In genomic region chr9:35618854-35619799, GRCh38 we compare ENCODE assay signal across 8 cellular contexts. TPM values are rescaled to one million over a fixed set of nuclear protein-coding genes. Genes with fewer than 3 reads are reported as not detected.
DNase-seq lines count a peak whose midpoint lies in the region; ATAC-seq and TF ChIP-seq lines count a peak whose summit lies in the region.

No MANE protein-coding gene starts in this region.

- H3K36me3 ChIP-seq in CD4-positive, CD25-positive, alpha-beta regulatory T cell (ENCODE audit: control insufficient read depth, insufficient read depth, low read length) = no peaks in the 10 kb centered on the region

- no peaks in the 10 kb centered on the region for H3K9me3 ChIP-seq in CD4-positive, CD25-positive, alpha-beta regulatory T cell (ENCODE audit: control insufficient read depth in 2 of 2, low read length in 2 of 2)

- CTCF ChIA-PET in WTC11 (lab: Charles Lee) = interaction anchor here (0.9 to 2.0 kb wide), 4 partner anchors 9 to 27 kb away, joined by 3 to 13 read pairs (median 5); no protein-coding TSS in a partner anchor

- H3K9me3 Mint-ChIP-seq in CD4-positive, CD25-positive, alpha-beta regulatory T cell = peaks cover 0 to 2% (median 0%) of the 10 kb centered on the region in 7 donors
- H3K9me3 Mint-ChIP-seq in activated naive CD4-positive, alpha-beta T cell treated with anti-CD3 and anti-CD28 coated beads, Interleukin-2, amount 50 U/mL, for 24 hours = no peaks in the 10 kb centered on the region
- H3K9me3 Mint-ChIP-seq in stimulated activated naive B cell treated with anti-CD40 and anti-IgM and Interleukin-4, amounts not matched to agents 10 μg/mL and 1 μg/mL and 100 μg/mL, for 72 hours = no peaks in the 10 kb centered on the region
- no peaks in the 10 kb centered on the region for H3K9me3 Mint-ChIP-seq in WTC11

- no peaks in the 10 kb centered on the region for H3K27me3 ChIP-seq in CD4-positive, CD25-positive, alpha-beta regulatory T cell (ENCODE audit: control insufficient read depth, insufficient read depth, low read length)

- peak; percentile 29 to 35 for ATAC-seq in CD4-positive, CD25-positive, alpha-beta regulatory T cell (ENCODE audit: low read depth in 2 of 2)
- ATAC-seq in GM19395 (IDR thresholded peaks at IDR 0.05; ENCODE audit: unreplicated experiment) = peak; percentile 54
- peak; percentile 23 for ATAC-seq in HG03558 (IDR thresholded peaks at IDR 0.05; ENCODE audit: extremely low read depth, unreplicated experiment)
- peak; percentile 70 to 74 for ATAC-seq in stimulated activated naive B cell treated with anti-CD40 and anti-IgM and Interleukin-4, amounts not matched to agents 10 μg/mL and 1 μg/mL and 100 μg/mL, for 72 hours (replicated peaks)
- no peak for ATAC-seq in WTC11

- peak overlapping the region; percentile 32 to 91 (median 89) for H3K27ac Mint-ChIP-seq in CD4-positive, CD25-positive, alpha-beta regulatory T cell
- H3K27ac Mint-ChIP-seq in activated naive CD4-positive, alpha-beta T cell treated with anti-CD3 and anti-CD28 coated beads, Interleukin-2, amount 50 U/mL, for 24 hours = peak overlapping the region; percentile 55
- H3K27ac Mint-ChIP-seq in stimulated activated naive B cell treated with anti-CD40 and anti-IgM and Interleukin-4, amounts not matched to agents 10 μg/mL and 1 μg/mL and 100 μg/mL, for 72 hours = peak overlapping the region; percentile 99
- H3K27ac Mint-ChIP-seq in WTC11 = no peak overlapping the region

- peaks cover 4 to 44% (median 30%) of the 10 kb centered on the region in 4 donors for H3K4me1 Mint-ChIP-seq in CD4-positive, CD25-positive, alpha-beta regulatory T cell
- peaks cover 44% of the 10 kb centered on the region for H3K4me1 Mint-ChIP-seq in activated naive CD4-positive, alpha-beta T cell treated with anti-CD3 and anti-CD28 coated beads, Interleukin-2, amount 50 U/mL, for 24 hours
- H3K4me1 Mint-ChIP-seq in stimulated activated naive B cell treated with anti-CD40 and anti-IgM and Interleukin-4, amounts not matched to agents 10 μg/mL and 1 μg/mL and 100 μg/mL, for 72 hours = peaks cover 72 to 92% of the 10 kb centered on the region in 2 donors
- H3K4me1 Mint-ChIP-seq in WTC11 = peaks cover 9% of the 10 kb centered on the region

- H3K27ac ChIP-seq in CD4-positive, CD25-positive, alpha-beta regulatory T cell (ENCODE audit: insufficient read depth, low read length, poor library complexity, severe bottlenecking) = peak overlapping the region; percentile 47

- DNase-seq in CD4-positive, CD25-positive, alpha-beta regulatory T cell = peak in 1 of 3 donors; percentile 70
- peak; percentile 87 for DNase-seq in stimulated activated naive B cell treated with anti-CD40 and anti-IgM and Interleukin-4, amounts not matched to agents 10 μg/mL and 1 μg/mL and 100 μg/mL, for 72 hours
- DNase-seq in DMS53 (lab: John Stamatoyannopoulos, UW) (no peak), WTC11 (ENCODE audit: low spot score) (no peak), pons (ENCODE audit: low spot score) (no peak)

- no peaks in the 10 kb centered on the region for H3K27me3 Mint-ChIP-seq in CD4-positive, CD25-positive, alpha-beta regulatory T cell
- no peaks in the 10 kb centered on the region for H3K27me3 Mint-ChIP-seq in activated naive CD4-positive, alpha-beta T cell treated with anti-CD3 and anti-CD28 coated beads, Interleukin-2, amount 50 U/mL, for 24 hours
- H3K27me3 Mint-ChIP-seq in stimulated activated naive B cell treated with anti-CD40 and anti-IgM and Interleukin-4, amounts not matched to agents 10 μg/mL and 1 μg/mL and 100 μg/mL, for 72 hours = no peaks in the 10 kb centered on the region
- peaks cover 53% of the 10 kb centered on the region for H3K27me3 Mint-ChIP-seq in WTC11 (ENCODE audit: low read depth)

- peak overlapping the region; percentile 29 to 76 (median 48) for H3K4me3 Mint-ChIP-seq in CD4-positive, CD25-positive, alpha-beta regulatory T cell
- peak overlapping the region; percentile 19 for H3K4me3 Mint-ChIP-seq in activated naive CD4-positive, alpha-beta T cell treated with anti-CD3 and anti-CD28 coated beads, Interleukin-2, amount 50 U/mL, for 24 hours
- peak overlapping the region; percentile 91 to 96 for H3K4me3 Mint-ChIP-seq in stimulated activated naive B cell treated with anti-CD40 and anti-IgM and Interleukin-4, amounts not matched to agents 10 μg/mL and 1 μg/mL and 100 μg/mL, for 72 hours
- H3K4me3 Mint-ChIP-seq in WTC11 = no peak overlapping the region

- POLR2A ChIA-PET in WTC11 (lab: Charles Lee) = no interaction called here

- peak overlapping the region; percentile 16 for H3K4me3 ChIP-seq in CD4-positive, CD25-positive, alpha-beta regulatory T cell (ENCODE audit: low read depth, low read length)

- peaks cover 34% of the 10 kb centered on the region for H3K4me1 ChIP-seq in CD4-positive, CD25-positive, alpha-beta regulatory T cell (ENCODE audit: control insufficient read depth, insufficient read depth, low read length, poor library complexity, severe bottlenecking)

- H3K36me3 Mint-ChIP-seq in CD4-positive, CD25-positive, alpha-beta regulatory T cell = no peaks in the 10 kb centered on the region
- H3K36me3 Mint-ChIP-seq in activated naive CD4-positive, alpha-beta T cell treated with anti-CD3 and anti-CD28 coated beads, Interleukin-2, amount 50 U/mL, for 24 hours = no peaks in the 10 kb centered on the region
- H3K36me3 Mint-ChIP-seq in stimulated activated naive B cell treated with anti-CD40 and anti-IgM and Interleukin-4, amounts not matched to agents 10 μg/mL and 1 μg/mL and 100 μg/mL, for 72 hours = peaks cover 39 to 43% of the 10 kb centered on the region in 2 donors
- no peaks in the 10 kb centered on the region for H3K36me3 Mint-ChIP-seq in WTC11

- TF ChIP-seq CTCF in WTC11 (IDR thresholded peaks at IDR 0.05) = no peak

TF ChIP-seq in WTC11, 78 proteins besides CTCF, POLR2A, EP300 and RAD21 (continues in another document):
- TF ChIP-seq ZNF425 (CRISPR knock-in tag; conservative IDR thresholded peaks at IDR 0.05) = no peak
- TF ChIP-seq SMAD4 (CRISPR knock-in tag; IDR thresholded peaks at IDR 0.05) = no peak
- no peak for TF ChIP-seq RELA (CRISPR knock-in tag; IDR thresholded peaks at IDR 0.05; ENCODE audit: borderline replicate concordance)
- TF ChIP-seq PRRX2 (CRISPR knock-in tag; IDR thresholded peaks at IDR 0.05) = no peak
- TF ChIP-seq, protein P1, sequence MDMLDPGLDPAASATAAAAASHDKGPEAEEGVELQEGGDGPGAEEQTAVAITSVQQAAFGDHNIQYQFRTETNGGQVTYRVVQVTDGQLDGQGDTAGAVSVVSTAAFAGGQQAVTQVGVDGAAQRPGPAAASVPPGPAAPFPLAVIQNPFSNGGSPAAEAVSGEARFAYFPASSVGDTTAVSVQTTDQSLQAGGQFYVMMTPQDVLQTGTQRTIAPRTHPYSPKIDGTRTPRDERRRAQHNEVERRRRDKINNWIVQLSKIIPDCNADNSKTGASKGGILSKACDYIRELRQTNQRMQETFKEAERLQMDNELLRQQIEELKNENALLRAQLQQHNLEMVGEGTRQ (CRISPR knock-in tag; IDR thresholded peaks at IDR 0.05) = no peak
- no peak for TF ChIP-seq JAZF1 (CRISPR knock-in tag; IDR thresholded peaks at IDR 0.05)

RNA-seq across cellular contexts. Expression of gene CD72, which starts 0.9 kb away (rescaled TPM):
- 7.9 TPM for total RNA-seq in CD4-positive, CD25-positive, alpha-beta regulatory T cell
- polyA plus RNA-seq in CD4-positive, CD25-positive, alpha-beta regulatory T cell = 1 to 10 TPM; 1.0 to 4.0 (median 1.9) TPM
- 2.9 to 4.6 TPM (median 4.5 TPM) in 3 replicates for total RNA-seq in WTC11 (2021)

RNA-seq across cellular contexts. Expression of gene TESK1, which starts 14.1 kb away (rescaled TPM):
- total RNA-seq in CD4-positive, CD25-positive, alpha-beta regulatory T cell = 24.5 TPM
- 1 to 10 TPM; 3.9 to 5.7 (median 4.5) TPM for polyA plus RNA-seq in CD4-positive, CD25-positive, alpha-beta regulatory T cell
- 18.9 to 20.4 TPM (median 19.3 TPM) in 3 replicates for total RNA-seq in WTC11 (2021)

RNA-seq across cellular contexts. Expression of gene SIT1, which starts 31.6 kb away (rescaled TPM):
- total RNA-seq in CD4-positive, CD25-positive, alpha-beta regulatory T cell = 76.9 TPM
- polyA plus RNA-seq in CD4-positive, CD25-positive, alpha-beta regulatory T cell = 100 to 1,000 TPM; 239 to 346 (median 308) TPM
- total RNA-seq in WTC11 (2021) = 4.1 to 7.2 TPM (median 5.4 TPM) in 3 replicates

RNA-seq across cellular contexts. Expression of gene RMRP, which starts 38.7 kb away (rescaled TPM):
- 6,542 TPM for total RNA-seq in CD4-positive, CD25-positive, alpha-beta regulatory T cell
- polyA plus RNA-seq in CD4-positive, CD25-positive, alpha-beta regulatory T cell = not detected
- 23,577 to 25,958 TPM (median 25,042 TPM) in 3 replicates for total RNA-seq in WTC11 (2021)

RNA-seq across cellular contexts. Expression of gene CCDC107, which starts 39.0 kb away (rescaled TPM):
- total RNA-seq in CD4-positive, CD25-positive, alpha-beta regulatory T cell = 31.2 TPM
- 10 to 100 TPM; 65.8 to 83.2 (median 71.7) TPM for polyA plus RNA-seq in CD4-positive, CD25-positive, alpha-beta regulatory T cell
- 10.8 to 14.7 TPM (median 14.1 TPM) in 3 replicates for total RNA-seq in WTC11 (2021)
